In genomic region chr1:89176971-89177370, GRCh38 we compare ENCODE assay signal across 2 cellular contexts.
TF ChIP-seq lines count a peak whose summit lies in the region.

No MANE protein-coding gene starts in this region.

TF ChIP-seq in liver, 16 proteins besides CTCF, POLR2A, EP300 and RAD21:
- no peak for TF ChIP-seq FOXA2 (IDR thresholded peaks at IDR 0.05)
- TF ChIP-seq GABPA (IDR thresholded peaks at IDR 0.05 in 1 of 2, conservative IDR thresholded peaks at IDR 0.05 in 1 of 2), result no peak
- TF ChIP-seq HNF4A (conservative IDR thresholded peaks at IDR 0.05), result no peak
- no peak for TF ChIP-seq NR2F2 (IDR thresholded peaks at IDR 0.05)
- TF ChIP-seq EGR1 (IDR thresholded peaks at IDR 0.05; ENCODE audit: low read depth in 2 of 2), result no peak
- TF ChIP-seq, protein P1, sequence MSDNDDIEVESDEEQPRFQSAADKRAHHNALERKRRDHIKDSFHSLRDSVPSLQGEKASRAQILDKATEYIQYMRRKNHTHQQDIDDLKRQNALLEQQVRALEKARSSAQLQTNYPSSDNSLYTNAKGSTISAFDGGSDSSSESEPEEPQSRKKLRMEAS (IDR thresholded peaks at IDR 0.05), result no peak
- TF ChIP-seq FOXA1 (IDR thresholded peaks at IDR 0.05), result no peak
- TF ChIP-seq ZBTB33 (IDR thresholded peaks at IDR 0.05), result no peak
- no peak for TF ChIP-seq HNF4G (IDR thresholded peaks at IDR 0.05)
- TF ChIP-seq SP1 (IDR thresholded peaks at IDR 0.05), result no peak
- no peak for TF ChIP-seq ATF3 (IDR thresholded peaks at IDR 0.05)
- no peak for TF ChIP-seq TAF1 (conservative IDR thresholded peaks at IDR 0.05)
- TF ChIP-seq YY1 (IDR thresholded peaks at IDR 0.05), result no peak

TF ChIP-seq in HepG2, 621 proteins besides CTCF, POLR2A, EP300 and RAD21:
- TF ChIP-seq THAP8 (CRISPR knock-in tag; IDR thresholded peaks at IDR 0.05; ENCODE audit: borderline replicate concordance) (no peak), ZNF543 (CRISPR knock-in tag; IDR thresholded peaks at IDR 0.05) (no peak), ZNF777 (CRISPR knock-in tag; IDR thresholded peaks at IDR 0.05) (no peak), BORCS8-MEF2B (CRISPR knock-in tag; IDR thresholded peaks at IDR 0.05) (no peak), ZZZ3 (CRISPR knock-in tag; IDR thresholded peaks at IDR 0.05; ENCODE audit: borderline replicate concordance) (no peak), TFDP1 (CRISPR knock-in tag; IDR thresholded peaks at IDR 0.05; ENCODE audit: borderline replicate concordance) (no peak), ZNF24 (IDR thresholded peaks at IDR 0.05) (no peak), ZFP91 (CRISPR knock-in tag; IDR thresholded peaks at IDR 0.05; ENCODE audit: borderline replicate concordance) (no peak), SNRNP70 (IDR thresholded peaks at IDR 0.05; ENCODE audit: low read depth, low read length) (no peak), ELF4 (CRISPR knock-in tag; IDR thresholded peaks at IDR 0.05; ENCODE audit: borderline replicate concordance) (no peak), MAFF (IDR thresholded peaks at IDR 0.05; ENCODE audit: low read depth, low read length) (no peak), PHF21A (CRISPR knock-in tag; IDR thresholded peaks at IDR 0.05) (no peak), PHF8 (CRISPR knock-in tag; IDR thresholded peaks at IDR 0.05) (no peak), ZNF232 (CRISPR knock-in tag; IDR thresholded peaks at IDR 0.05; ENCODE audit: borderline replicate concordance) (no peak), KLF9 (CRISPR knock-in tag; IDR thresholded peaks at IDR 0.05; ENCODE audit: low read depth) (no peak), HDAC6 (IDR thresholded peaks at IDR 0.05; ENCODE audit: low read depth, low read length) (no peak), ZNF776 (CRISPR knock-in tag; IDR thresholded peaks at IDR 0.05) (no peak), ZNF180 (CRISPR knock-in tag; IDR thresholded peaks at IDR 0.05; ENCODE audit: borderline replicate concordance, low read depth) (no peak)
- TF ChIP-seq, protein P2, sequence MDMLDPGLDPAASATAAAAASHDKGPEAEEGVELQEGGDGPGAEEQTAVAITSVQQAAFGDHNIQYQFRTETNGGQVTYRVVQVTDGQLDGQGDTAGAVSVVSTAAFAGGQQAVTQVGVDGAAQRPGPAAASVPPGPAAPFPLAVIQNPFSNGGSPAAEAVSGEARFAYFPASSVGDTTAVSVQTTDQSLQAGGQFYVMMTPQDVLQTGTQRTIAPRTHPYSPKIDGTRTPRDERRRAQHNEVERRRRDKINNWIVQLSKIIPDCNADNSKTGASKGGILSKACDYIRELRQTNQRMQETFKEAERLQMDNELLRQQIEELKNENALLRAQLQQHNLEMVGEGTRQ (IDR thresholded peaks at IDR 0.05; ENCODE audit: low read depth, low read length), result no peak
- TF ChIP-seq, protein P2 (CRISPR knock-in tag; IDR thresholded peaks at IDR 0.05; ENCODE audit: borderline replicate concordance), result no peak
- TF ChIP-seq, protein P3, sequence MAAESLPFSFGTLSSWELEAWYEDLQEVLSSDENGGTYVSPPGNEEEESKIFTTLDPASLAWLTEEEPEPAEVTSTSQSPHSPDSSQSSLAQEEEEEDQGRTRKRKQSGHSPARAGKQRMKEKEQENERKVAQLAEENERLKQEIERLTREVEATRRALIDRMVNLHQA (CRISPR knock-in tag; IDR thresholded peaks at IDR 0.05), result no peak
